Comparison of ENCODE assay signal across 1 cellular context in the genomic region with DNA sequence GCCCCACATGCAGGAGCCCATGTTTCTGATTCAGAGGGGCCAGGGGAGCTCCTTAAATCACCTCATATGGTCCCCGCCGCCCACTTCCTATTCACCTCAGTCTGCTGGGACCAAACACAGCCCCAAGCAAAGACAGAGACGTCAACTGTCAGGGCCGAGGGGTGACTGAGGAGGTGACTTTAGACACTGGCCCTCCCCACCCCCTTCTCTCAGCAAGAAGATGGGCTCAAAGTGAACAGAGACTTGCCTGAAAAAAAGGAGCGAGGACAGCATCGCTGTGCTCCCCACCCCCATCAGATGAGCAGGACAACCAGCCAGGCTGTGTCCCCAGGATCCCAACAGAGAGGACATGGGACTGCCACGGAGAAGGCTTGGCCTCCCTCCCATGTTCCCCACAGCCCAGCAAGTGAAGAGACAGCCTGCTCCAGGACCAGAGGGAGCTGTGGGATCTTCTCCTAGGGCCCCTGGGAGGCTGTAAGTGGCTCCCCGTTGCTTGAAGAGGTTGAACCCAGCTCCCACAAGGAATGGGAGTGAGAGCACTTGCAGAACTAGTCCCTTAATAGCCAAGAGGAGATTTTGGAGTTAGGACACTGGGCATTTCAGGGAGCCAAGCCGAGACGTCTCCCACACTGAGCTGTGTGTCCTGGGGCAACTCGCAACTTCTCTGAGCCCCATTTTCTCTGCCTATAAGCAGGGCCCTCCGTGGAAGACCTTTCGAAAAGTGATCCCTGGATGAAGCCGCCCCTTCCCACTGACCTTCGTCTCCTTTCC.
TF ChIP-seq lines count a peak whose summit lies in the region.

No MANE protein-coding gene starts in this region.

TF ChIP-seq in HEK293T, 16 proteins besides CTCF, POLR2A, EP300 and RAD21:
- TF ChIP-seq FOXM1 (IDR thresholded peaks at IDR 0.05; ENCODE audit: borderline replicate concordance) (no peak), PKNOX1 (IDR thresholded peaks at IDR 0.05) (no peak), ELF4 (IDR thresholded peaks at IDR 0.05) (no peak), FOXK2 (IDR thresholded peaks at IDR 0.05) (no peak), CTBP1 (IDR thresholded peaks at IDR 0.05; ENCODE audit: borderline replicate concordance) (no peak), NFRKB (IDR thresholded peaks at IDR 0.05) (no peak), ZNF384 (IDR thresholded peaks at IDR 0.05) (no peak), TARDBP (IDR thresholded peaks at IDR 0.05) (no peak), HDGF (IDR thresholded peaks at IDR 0.05; ENCODE audit: borderline replicate concordance) (no peak), ARNT (IDR thresholded peaks at IDR 0.05) (no peak), FOXA1 (IDR thresholded peaks at IDR 0.05) (no peak), L3MBTL2 (conservative IDR thresholded peaks at IDR 0.05) (no peak), SP1 (IDR thresholded peaks at IDR 0.05) (no peak), BHLHE40 (IDR thresholded peaks at IDR 0.05; ENCODE audit: borderline replicate concordance) (no peak), LEF1 (IDR thresholded peaks at IDR 0.05; ENCODE audit: borderline replicate concordance) (no peak)
TF ChIP-seq in HEK293T: peak in this region for 0.
